ENCODE assay signal across 2 cellular contexts in genomic region chr22:26828311-26828710, GRCh38.
TF ChIP-seq lines count a peak whose summit lies in the region.

No MANE protein-coding gene starts in this region.

TF ChIP-seq in IMR-90, 13 proteins besides CTCF, POLR2A, EP300 and RAD21:
- no peak for TF ChIP-seq FOS (IDR thresholded peaks at IDR 0.05; ENCODE audit: low read depth, low read length)
- TF ChIP-seq NFE2L2 (IDR thresholded peaks at IDR 0.05; ENCODE audit: low read depth, low read length), result no peak
- no peak for TF ChIP-seq ELK1 (IDR thresholded peaks at IDR 0.05; ENCODE audit: borderline replicate concordance, low read depth, low read length)
- TF ChIP-seq MXI1 (IDR thresholded peaks at IDR 0.05; ENCODE audit: borderline replicate concordance, low read depth, low read length), result no peak
- TF ChIP-seq RCOR1 (IDR thresholded peaks at IDR 0.05; ENCODE audit: insufficient replicate concordance, low read length), result no peak
- no peak for TF ChIP-seq BHLHE40 (IDR thresholded peaks at IDR 0.05; ENCODE audit: low read depth, low read length)
- TF ChIP-seq CHD1 (IDR thresholded peaks at IDR 0.05; ENCODE audit: low read depth, low read length), result no peak
- TF ChIP-seq USF2 (IDR thresholded peaks at IDR 0.05; ENCODE audit: low read depth, low read length), result no peak
- TF ChIP-seq SMC3 (IDR thresholded peaks at IDR 0.05; ENCODE audit: low read depth, low read length), result no peak
- TF ChIP-seq RFX5 (IDR thresholded peaks at IDR 0.05; ENCODE audit: low read depth, low read length), result no peak
- no peak for TF ChIP-seq MAZ (IDR thresholded peaks at IDR 0.05; ENCODE audit: borderline replicate concordance, low read depth, low read length)
- TF ChIP-seq CEBPB (IDR thresholded peaks at IDR 0.05; ENCODE audit: low read depth, low read length), result no peak
- TF ChIP-seq MAFK (IDR thresholded peaks at IDR 0.05; ENCODE audit: low read depth, low read length), result no peak

TF ChIP-seq in GM12891, 5 proteins besides CTCF, POLR2A, EP300 and RAD21:
- TF ChIP-seq POLR2AphosphoS5 (IDR thresholded peaks at IDR 0.05; ENCODE audit: low read depth, low read length) (no peak), TAF1 (IDR thresholded peaks at IDR 0.05; ENCODE audit: low read depth, low read length) (no peak), SPI1 (IDR thresholded peaks at IDR 0.05; ENCODE audit: low read depth, low read length) (no peak), PAX5 (IDR thresholded peaks at IDR 0.05; ENCODE audit: insufficient read depth, low read length, severe bottlenecking) (no peak), POU2F2 (IDR thresholded peaks at IDR 0.05; ENCODE audit: low read depth, low read length) (no peak)
TF ChIP-seq in GM12891: peak in this region for 0.
